In genomic region chr16:2032285-2033056, GRCh38 we compare ENCODE assay signal across 8 cellular contexts. TPM values are rescaled to one million over a fixed set of nuclear protein-coding genes. Genes with fewer than 3 reads are reported as not detected.
DNase-seq lines count a peak whose midpoint lies in the region; ATAC-seq and TF ChIP-seq lines count a peak whose summit lies in the region.
"Had no signal": no experiment of that assay in that cellular context is flagged by ENCODE, and none has a peak within 500 bp of the region (broad histone marks: within the 10 kb centered on the region; RNA-seq: fewer than 3 reads in every experiment).

No MANE protein-coding gene starts in this region.

- no peak for TF ChIP-seq CTCF in RWPE1 (conservative IDR thresholded peaks at IDR 0.05; ENCODE audit: low read depth)
- TF ChIP-seq CTCF in smooth muscle cell (IDR thresholded peaks at IDR 0.05; ENCODE audit: borderline replicate concordance, insufficient read depth, poor library complexity, severe bottlenecking) = no peak

- ATAC-seq in left cardiac atrium (peak in 1 of 2 donors; percentile 19), left colon (no peak), GM19452 (IDR thresholded peaks at IDR 0.05; ENCODE audit: unreplicated experiment) (no peak)

- H3K27ac ChIP-seq in RWPE1 (peak overlapping the region; percentile 78), smooth muscle cell (ENCODE audit: low read depth) (peak overlapping the region; percentile 80)
- H3K27ac ChIP-seq: HL-60 had no signal

- peaks cover 10% of the 10 kb centered on the region for H3K79me2 ChIP-seq in smooth muscle cell (ENCODE audit: low read depth)

- CTCF ChIA-PET in RWPE1 (lab: Yijun Ruan, JAX) = interaction anchor here (0.5 to 1.1 kb wide), 3 partner anchors 8 to 16 kb away, joined by 3 read pairs; no protein-coding TSS in a partner anchor

- 74% methylated on average over 13 of the region's 15 CpGs for WGBS in smooth muscle cell (ENCODE audit: low lambda C conversion rate)

- no peaks in the 10 kb centered on the region for H3K27me3 ChIP-seq in smooth muscle cell (ENCODE audit: low read depth)

- H3F3A ChIP-seq in smooth muscle cell (ENCODE audit: low read depth) = no peaks in the 10 kb centered on the region

- no peak overlapping the region for H3K4me3 ChIP-seq in smooth muscle cell

- POLR2A ChIA-PET in RWPE1 (lab: Yijun Ruan, JAX; ENCODE audit: low non-redundant PET) = no interaction called here

- H4K20me1 ChIP-seq in smooth muscle cell (ENCODE audit: low read depth) = peaks cover 12% of the 10 kb centered on the region

- intact Hi-C loops in left cardiac atrium (cut with DNase I) (no loop called here), left colon (cut with DNase I, micrococcal nuclease) (no loop called here)

- H3K9ac ChIP-seq in smooth muscle cell (ENCODE audit: low read depth) = peak overlapping the region; percentile 30

- H3K4me1 ChIP-seq in smooth muscle cell (ENCODE audit: low read depth) = peaks cover 23% of the 10 kb centered on the region

- H3K9me3 ChIP-seq in smooth muscle cell (replicated peaks; ENCODE audit: low read depth) = no peaks in the 10 kb centered on the region

- peak overlapping the region; percentile 74 for H3K4me2 ChIP-seq in smooth muscle cell

- no peaks in the 10 kb centered on the region for H3K36me3 ChIP-seq in smooth muscle cell (ENCODE audit: low read depth)

- H2AFZ ChIP-seq in smooth muscle cell (ENCODE audit: low read depth) = no peak overlapping the region

- DNase-seq in RWPE1 (ENCODE audit: low spot score) (no peak), left cardiac atrium (peak; percentile 59), smooth muscle cell (lab: John Stamatoyannopoulos, UW; ENCODE audit: unreplicated experiment) (no peak), left colon (no peak), GF-D8 (lab: John Stamatoyannopoulos, UW) (no peak)
- DNase-seq: cortex of kidney had no signal

RNA-seq across cellular contexts. Expression of gene NHERF2, which starts 5.8 kb away (rescaled TPM):
- total RNA-seq in left cardiac atrium (100 to 1,000 TPM; 164 to 242 TPM), smooth muscle cell (14.4 and 21.8 TPM in 2 replicates), left colon (10 to 100 TPM; 69.3 to 73.7 TPM)
- 40.2 and 56.8 TPM in 2 replicates for polyA plus RNA-seq in smooth muscle cell

RNA-seq across cellular contexts. Expression of gene NPW, which starts 12.9 kb away (rescaled TPM):
- total RNA-seq in left cardiac atrium (under 1 TPM in 1 of 2 donors, not detected in 1; 0.84 TPM), smooth muscle cell (13.1 and 30.9 TPM in 2 replicates), left colon (1 to 10 TPM; 1.9 to 2.5 TPM)
- 185 and 193 TPM in 2 replicates for polyA plus RNA-seq in smooth muscle cell

RNA-seq across cellular contexts. Expression of gene NTHL1, which starts 15.2 kb away (rescaled TPM):
- total RNA-seq in left cardiac atrium (10 to 100 TPM in 1 of 2 donors, 1 to 10 TPM in 1; 5.7 to 16.6 TPM), smooth muscle cell (14.6 and 23.8 TPM in 2 replicates), left colon (10 to 100 TPM; 27.3 to 29.5 TPM)
- polyA plus RNA-seq in smooth muscle cell = 36.5 and 39.3 TPM in 2 replicates

RNA-seq across cellular contexts. Expression of gene TSC2, which starts 15.3 kb away (rescaled TPM):
- total RNA-seq in left cardiac atrium (10 to 100 TPM; 54.3 to 73.4 TPM), smooth muscle cell (29.7 and 64.5 TPM in 2 replicates), left colon (100 to 1,000 TPM; 115 to 118 TPM)
- 74.7 and 110 TPM in 2 replicates for polyA plus RNA-seq in smooth muscle cell

RNA-seq across cellular contexts. Expression of gene ZNF598, which starts 22.9 kb away (rescaled TPM):
- total RNA-seq in left cardiac atrium = 10 to 100 TPM; 14.7 to 22.9 TPM
- total RNA-seq in smooth muscle cell = 23.2 and 27.2 TPM in 2 replicates
- polyA plus RNA-seq in smooth muscle cell = 27.9 and 32.7 TPM in 2 replicates
- total RNA-seq in left colon = 10 to 100 TPM; 45.8 to 52.8 TPM
